2 cellular contexts compared by ENCODE assay signal in the genomic region with DNA sequence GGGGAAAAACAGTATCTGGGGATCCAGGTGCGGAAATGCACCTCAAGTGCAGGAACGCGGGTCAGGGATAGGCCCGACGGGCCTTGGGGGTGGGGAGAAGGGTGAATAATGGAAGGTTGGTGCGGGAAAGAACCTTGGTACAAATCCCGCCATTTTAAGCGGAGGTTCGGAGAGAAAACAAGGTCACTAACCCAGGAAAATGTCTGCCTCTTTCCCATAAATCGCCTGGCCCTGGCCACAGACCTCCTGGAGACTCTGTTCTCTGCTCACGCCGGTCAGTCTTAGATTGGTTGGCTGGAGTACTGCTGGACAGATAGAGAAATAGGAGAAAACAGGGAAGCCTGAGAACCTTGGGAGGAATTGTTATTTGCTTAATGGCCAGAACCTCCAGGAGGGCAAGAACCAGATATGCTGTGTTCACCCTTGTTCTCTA.
A peak's percentile ranks its signal among the peaks of the same experiment; 100 is the strongest.
TF ChIP-seq lines count a peak whose summit lies in the region.

No MANE protein-coding gene starts in this region.

TF ChIP-seq in SK-N-SH treated with all-trans-retinoic acid at 6 μM for 48 hours, 23 proteins besides CTCF, POLR2A, EP300 and RAD21 (continued from another document):
- TF ChIP-seq, protein P1, sequence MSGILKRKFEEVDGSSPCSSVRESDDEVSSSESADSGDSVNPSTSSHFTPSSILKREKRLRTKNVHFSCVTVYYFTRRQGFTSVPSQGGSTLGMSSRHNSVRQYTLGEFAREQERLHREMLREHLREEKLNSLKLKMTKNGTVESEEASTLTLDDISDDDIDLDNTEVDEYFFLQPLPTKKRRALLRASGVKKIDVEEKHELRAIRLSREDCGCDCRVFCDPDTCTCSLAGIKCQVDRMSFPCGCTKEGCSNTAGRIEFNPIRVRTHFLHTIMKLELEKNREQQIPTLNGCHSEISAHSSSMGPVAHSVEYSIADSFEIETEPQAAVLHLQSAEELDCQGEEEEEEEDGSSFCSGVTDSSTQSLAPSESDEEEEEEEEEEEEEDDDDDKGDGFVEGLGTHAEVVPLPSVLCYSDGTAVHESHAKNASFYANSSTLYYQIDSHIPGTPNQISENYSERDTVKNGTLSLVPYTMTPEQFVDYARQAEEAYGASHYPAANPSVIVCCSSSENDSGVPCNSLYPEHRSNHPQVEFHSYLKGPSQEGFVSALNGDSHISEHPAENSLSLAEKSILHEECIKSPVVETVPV (CRISPR knock-in tag; IDR thresholded peaks at IDR 0.05), result no peak
- TF ChIP-seq, protein P2, sequence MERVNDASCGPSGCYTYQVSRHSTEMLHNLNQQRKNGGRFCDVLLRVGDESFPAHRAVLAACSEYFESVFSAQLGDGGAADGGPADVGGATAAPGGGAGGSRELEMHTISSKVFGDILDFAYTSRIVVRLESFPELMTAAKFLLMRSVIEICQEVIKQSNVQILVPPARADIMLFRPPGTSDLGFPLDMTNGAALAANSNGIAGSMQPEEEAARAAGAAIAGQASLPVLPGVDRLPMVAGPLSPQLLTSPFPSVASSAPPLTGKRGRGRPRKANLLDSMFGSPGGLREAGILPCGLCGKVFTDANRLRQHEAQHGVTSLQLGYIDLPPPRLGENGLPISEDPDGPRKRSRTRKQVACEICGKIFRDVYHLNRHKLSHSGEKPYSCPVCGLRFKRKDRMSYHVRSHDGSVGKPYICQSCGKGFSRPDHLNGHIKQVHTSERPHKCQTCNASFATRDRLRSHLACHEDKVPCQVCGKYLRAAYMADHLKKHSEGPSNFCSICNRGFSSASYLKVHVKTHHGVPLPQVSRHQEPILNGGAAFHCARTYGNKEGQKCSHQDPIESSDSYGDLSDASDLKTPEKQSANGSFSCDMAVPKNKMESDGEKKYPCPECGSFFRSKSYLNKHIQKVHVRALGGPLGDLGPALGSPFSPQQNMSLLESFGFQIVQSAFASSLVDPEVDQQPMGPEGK (CRISPR knock-in tag; IDR thresholded peaks at IDR 0.05; ENCODE audit: borderline replicate concordance), result no peak
- TF ChIP-seq BACH2 (CRISPR knock-in tag; IDR thresholded peaks at IDR 0.05; ENCODE audit: borderline replicate concordance) (no peak), ZFP3 (CRISPR knock-in tag; IDR thresholded peaks at IDR 0.05) (no peak), PPARA (CRISPR knock-in tag; IDR thresholded peaks at IDR 0.05; ENCODE audit: borderline replicate concordance) (no peak), CSDC2 (CRISPR knock-in tag; IDR thresholded peaks at IDR 0.05) (no peak), ZNF8 (CRISPR knock-in tag; IDR thresholded peaks at IDR 0.05) (no peak), GLIS3 (CRISPR knock-in tag; IDR thresholded peaks at IDR 0.05) (no peak), TOX (CRISPR knock-in tag; IDR thresholded peaks at IDR 0.05; ENCODE audit: borderline replicate concordance) (no peak), RARB (CRISPR knock-in tag; IDR thresholded peaks at IDR 0.05) (no peak), SNAI2 (CRISPR knock-in tag; IDR thresholded peaks at IDR 0.05) (no peak)
- TF ChIP-seq, protein P3, sequence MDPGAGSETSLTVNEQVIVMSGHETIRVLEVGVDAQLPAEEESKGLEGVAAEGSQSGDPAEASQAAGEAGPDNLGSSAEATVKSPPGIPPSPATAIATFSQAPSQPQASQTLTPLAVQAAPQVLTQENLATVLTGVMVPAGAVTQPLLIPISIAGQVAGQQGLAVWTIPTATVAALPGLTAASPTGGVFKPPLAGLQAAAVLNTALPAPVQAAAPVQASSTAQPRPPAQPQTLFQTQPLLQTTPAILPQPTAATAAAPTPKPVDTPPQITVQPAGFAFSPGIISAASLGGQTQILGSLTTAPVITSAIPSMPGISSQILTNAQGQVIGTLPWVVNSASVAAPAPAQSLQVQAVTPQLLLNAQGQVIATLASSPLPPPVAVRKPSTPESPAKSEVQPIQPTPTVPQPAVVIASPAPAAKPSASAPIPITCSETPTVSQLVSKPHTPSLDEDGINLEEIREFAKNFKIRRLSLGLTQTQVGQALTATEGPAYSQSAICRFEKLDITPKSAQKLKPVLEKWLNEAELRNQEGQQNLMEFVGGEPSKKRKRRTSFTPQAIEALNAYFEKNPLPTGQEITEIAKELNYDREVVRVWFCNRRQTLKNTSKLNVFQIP (CRISPR knock-in tag; IDR thresholded peaks at IDR 0.05; ENCODE audit: borderline replicate concordance, low read depth), result no peak

TF ChIP-seq in WTC11, 78 proteins besides CTCF, POLR2A, EP300 and RAD21:
- TF ChIP-seq, protein P4, sequence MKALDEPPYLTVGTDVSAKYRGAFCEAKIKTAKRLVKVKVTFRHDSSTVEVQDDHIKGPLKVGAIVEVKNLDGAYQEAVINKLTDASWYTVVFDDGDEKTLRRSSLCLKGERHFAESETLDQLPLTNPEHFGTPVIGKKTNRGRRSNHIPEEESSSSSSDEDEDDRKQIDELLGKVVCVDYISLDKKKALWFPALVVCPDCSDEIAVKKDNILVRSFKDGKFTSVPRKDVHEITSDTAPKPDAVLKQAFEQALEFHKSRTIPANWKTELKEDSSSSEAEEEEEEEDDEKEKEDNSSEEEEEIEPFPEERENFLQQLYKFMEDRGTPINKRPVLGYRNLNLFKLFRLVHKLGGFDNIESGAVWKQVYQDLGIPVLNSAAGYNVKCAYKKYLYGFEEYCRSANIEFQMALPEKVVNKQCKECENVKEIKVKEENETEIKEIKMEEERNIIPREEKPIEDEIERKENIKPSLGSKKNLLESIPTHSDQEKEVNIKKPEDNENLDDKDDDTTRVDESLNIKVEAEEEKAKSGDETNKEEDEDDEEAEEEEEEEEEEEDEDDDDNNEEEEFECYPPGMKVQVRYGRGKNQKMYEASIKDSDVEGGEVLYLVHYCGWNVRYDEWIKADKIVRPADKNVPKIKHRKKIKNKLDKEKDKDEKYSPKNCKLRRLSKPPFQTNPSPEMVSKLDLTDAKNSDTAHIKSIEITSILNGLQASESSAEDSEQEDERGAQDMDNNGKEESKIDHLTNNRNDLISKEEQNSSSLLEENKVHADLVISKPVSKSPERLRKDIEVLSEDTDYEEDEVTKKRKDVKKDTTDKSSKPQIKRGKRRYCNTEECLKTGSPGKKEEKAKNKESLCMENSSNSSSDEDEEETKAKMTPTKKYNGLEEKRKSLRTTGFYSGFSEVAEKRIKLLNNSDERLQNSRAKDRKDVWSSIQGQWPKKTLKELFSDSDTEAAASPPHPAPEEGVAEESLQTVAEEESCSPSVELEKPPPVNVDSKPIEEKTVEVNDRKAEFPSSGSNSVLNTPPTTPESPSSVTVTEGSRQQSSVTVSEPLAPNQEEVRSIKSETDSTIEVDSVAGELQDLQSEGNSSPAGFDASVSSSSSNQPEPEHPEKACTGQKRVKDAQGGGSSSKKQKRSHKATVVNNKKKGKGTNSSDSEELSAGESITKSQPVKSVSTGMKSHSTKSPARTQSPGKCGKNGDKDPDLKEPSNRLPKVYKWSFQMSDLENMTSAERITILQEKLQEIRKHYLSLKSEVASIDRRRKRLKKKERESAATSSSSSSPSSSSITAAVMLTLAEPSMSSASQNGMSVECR (CRISPR knock-in tag; IDR thresholded peaks at IDR 0.05; ENCODE audit: borderline replicate concordance), result 0 out of 2 replicates have a peak, but pooled peaks have one; percentile 2
- TF ChIP-seq ZNF416 (CRISPR knock-in tag; IDR thresholded peaks at IDR 0.05), result no peak
